Comparison of ENCODE assay signal across 21 cellular contexts in genomic region chr10:94174838-94175237, GRCh38.
DNase-seq lines count a peak whose midpoint lies in the region; ATAC-seq and TF ChIP-seq lines count a peak whose summit lies in the region.
"Had no signal": no experiment of that assay in that cellular context is flagged by ENCODE, and none has a peak within 500 bp of the region (broad histone marks: within the 10 kb centered on the region; RNA-seq: fewer than 3 reads in every experiment).

No MANE protein-coding gene starts in this region.

- ATAC-seq in omental fat pad (ENCODE audit: low FRiP score): peak; percentile 37

- H3K4me3 ChIP-seq in choroid plexus epithelial cell (ENCODE audit: low read depth, low read length): no peak overlapping the region
- H3K4me3 ChIP-seq: PC-9 had no signal

- TF ChIP-seq CTCF in choroid plexus epithelial cell (conservative IDR thresholded peaks at IDR 0.05; ENCODE audit: low read depth, low read length): no peak
- no peak for TF ChIP-seq CTCF in omental fat pad (IDR thresholded peaks at IDR 0.05)

- DNase-seq in NOMO-1 treated with DMSO at 0.1 percent for 48 hours (lab: John Stamatoyannopoulos, UW; ENCODE audit: unreplicated experiment) (peak; percentile 11), NOMO-1 treated with dmso at 0.1 percent for 144 hours (lab: John Stamatoyannopoulos, UW; ENCODE audit: unreplicated experiment) (no peak), HCEC 1CT (peak; percentile 28), choroid plexus epithelial cell (ENCODE audit: low read depth) (peak; percentile 48), omental fat pad (ENCODE audit: low spot score) (no peak), NCI-H2081 (lab: John Stamatoyannopoulos, UW) (no peak)
- no peak for DNase-seq in activated naive CD4-positive, alpha-beta T cell treated with anti-CD3 and anti-CD28 coated beads, Interleukin-2, amount 50 U/mL, for 16 hours
- DNase-seq in stimulated activated CD4-positive, alpha-beta T cell treated with anti-CD3 and anti-CD28 coated beads, Interleukin-4, amount 100 ng/mL, for 1 hour: no peak
- DNase-seq: 8988T, ACHN, BE2C, DMS153, DND-41, NCI-H1105 treated with DMSO at 0.1 percent for 48 hours, NCI-H146, NCI-H1930, NCI-H446, NCI-H524 treated with DMSO at 0.1 percent for 48 hours, NCI-H774, PC-9, SHP77 had no signal

Comparison
In these comparisons a context has a peak if more than half of its experiments do, and no peak if none do; other contexts are left out.
1. DNase-seq: peak in NOMO-1 treated with DMSO at 0.1 percent for 48 hours (single experiment), HCEC 1CT (single experiment) and choroid plexus epithelial cell (single experiment); none in NOMO-1 treated with dmso at 0.1 percent for 144 hours (single experiment), omental fat pad (single experiment), activated naive CD4-positive, alpha-beta T cell treated with anti-CD3 and anti-CD28 coated beads, Interleukin-2, amount 50 U/mL, for 16 hours (single experiment), stimulated activated CD4-positive, alpha-beta T cell treated with anti-CD3 and anti-CD28 coated beads, Interleukin-4, amount 100 ng/mL, for 1 hour (single experiment) and NCI-H2081 (0 of 2).